ENCODE assay signal across 7 cellular contexts in the genomic region with DNA sequence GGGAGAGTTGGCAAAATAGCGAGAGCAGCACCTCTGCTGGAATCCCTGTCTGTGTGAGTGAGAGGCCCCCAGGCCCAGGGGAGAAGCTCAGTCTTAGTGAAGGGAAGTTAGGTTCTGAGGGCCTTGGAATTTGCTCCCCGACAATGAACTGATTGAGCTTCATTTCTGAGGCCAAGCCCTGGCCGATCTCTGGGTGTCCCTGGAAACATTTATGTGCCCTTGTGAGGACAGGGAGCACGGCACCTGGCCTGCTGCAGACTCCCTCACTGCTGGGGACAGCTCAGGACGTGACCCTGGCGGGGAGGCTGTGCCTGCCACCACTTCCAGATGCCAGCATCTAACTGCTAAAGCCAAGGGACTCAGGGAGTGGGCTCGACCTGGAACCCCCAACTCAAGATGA. TPM values are rescaled to one million over a fixed set of nuclear protein-coding genes. Genes with fewer than 3 reads are reported as not detected.
"Had no signal": no experiment of that assay in that cellular context is flagged by ENCODE, and none has a peak within 500 bp of the region (broad histone marks: within the 10 kb centered on the region; RNA-seq: fewer than 3 reads in every experiment).

No MANE protein-coding gene starts in this region.

- DNase-seq: H9, HCEC 1CT had no signal

- H3K4me2 ChIP-seq: GM23338 had no signal

- ATAC-seq: GM23338 had no signal

- H3K4me3 ChIP-seq: GM23338 had no signal

- FAIRE-seq: H1, H54, HTR-8/SVneo had no signal

- H3K9me3 Mint-ChIP-seq: GM23338, H9, IgD-negative memory B cell had no signal

- H3K27ac Mint-ChIP-seq: GM23338, IgD-negative memory B cell had no signal

- H3K4me3 Mint-ChIP-seq: GM23338, H9 had no signal

- H2AFZ ChIP-seq: GM23338 had no signal

RNA-seq across cellular contexts. Expression of gene ARHGAP8, which starts 52.0 kb away (rescaled TPM):
- polyA plus RNA-seq: IgD-negative memory B cell had no signal
